9 cellular contexts compared by ENCODE assay signal in the genomic region with DNA sequence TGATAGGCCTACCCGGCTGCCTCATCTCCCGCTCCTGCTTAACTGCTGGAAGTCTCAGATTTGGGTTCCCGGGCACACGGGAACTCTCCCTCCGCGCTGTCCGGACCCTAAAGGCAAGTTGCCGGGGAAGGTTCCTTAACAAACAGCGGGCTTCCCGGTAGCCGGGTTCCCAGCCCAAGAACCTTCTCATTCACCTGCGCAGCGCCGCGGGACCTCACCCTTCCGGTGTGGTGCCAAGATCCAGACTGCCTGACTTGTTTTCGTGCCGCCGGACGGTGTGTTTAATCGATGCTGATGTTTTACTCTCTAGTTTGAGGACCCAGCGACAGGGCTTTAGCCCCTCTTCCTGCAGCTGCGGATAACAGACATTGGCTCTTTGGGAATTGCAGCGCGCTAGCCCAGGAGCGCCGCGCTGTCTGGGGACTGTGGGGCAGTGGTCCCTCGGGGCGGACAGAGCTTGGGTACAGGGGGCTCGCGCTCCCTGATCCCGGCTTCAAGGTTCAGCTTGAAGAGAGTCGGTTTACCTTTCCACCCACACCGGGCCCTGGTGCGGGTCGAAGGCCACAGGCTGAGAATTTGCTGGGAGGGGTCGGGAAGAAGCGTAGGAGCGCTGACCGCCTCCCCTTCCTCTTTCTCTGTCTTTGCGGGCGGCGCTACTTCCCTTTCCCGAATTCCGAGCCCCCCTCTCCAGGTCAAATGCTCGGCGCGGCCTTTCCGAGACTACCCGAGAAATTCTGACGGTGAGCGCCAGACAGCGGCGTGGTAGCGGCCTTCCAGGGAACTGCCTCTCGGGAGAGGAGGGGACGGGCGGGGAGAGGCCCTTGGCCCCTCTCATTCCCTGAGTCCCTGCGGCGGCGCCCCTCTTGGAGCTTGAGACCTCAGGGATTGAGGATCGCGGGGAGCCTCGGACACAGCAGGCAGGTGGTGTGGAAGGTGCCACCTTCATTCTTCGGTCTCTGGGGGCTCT. TPM values are rescaled to one million over a fixed set of nuclear protein-coding genes. Genes with fewer than 3 reads are reported as not detected.
DNase-seq lines count a peak whose midpoint lies in the region; ATAC-seq and TF ChIP-seq lines count a peak whose summit lies in the region.
"Had no signal": no experiment of that assay in that cellular context is flagged by ENCODE, and none has a peak within 500 bp of the region (broad histone marks: within the 10 kb centered on the region; RNA-seq: fewer than 3 reads in every experiment).

No MANE protein-coding gene starts in this region.

- peaks cover 29% of the 10 kb centered on the region for H3K27me3 ChIP-seq in CD4-positive, CD25-positive, alpha-beta regulatory T cell (ENCODE audit: control insufficient read depth, insufficient read depth, low read length)
- peaks cover 0 to 75% (median 14%) of the 10 kb centered on the region in 4 donors for H3K27me3 ChIP-seq in esophagus squamous epithelium
- peaks cover 75% of the 10 kb centered on the region for H3K27me3 ChIP-seq in neural progenitor cell

- ATAC-seq in CD4-positive, CD25-positive, alpha-beta regulatory T cell (ENCODE audit: low read depth in 2 of 2), result peak in 1 of 2 donors; percentile 47
- ATAC-seq in WTC11, result peak; percentile 77
- no peak for ATAC-seq in left lobe of liver

- POLR2A ChIA-PET in WTC11 (lab: Charles Lee), result no interaction called here

- H3K27ac ChIP-seq in CD4-positive, CD25-positive, alpha-beta regulatory T cell (ENCODE audit: insufficient read depth, low read length, poor library complexity, severe bottlenecking), result no peak overlapping the region
- no peak overlapping the region for H3K27ac ChIP-seq in esophagus squamous epithelium
- no peak overlapping the region for H3K27ac ChIP-seq in neural progenitor cell
- H3K27ac ChIP-seq: neutrophil had no signal

- H3F3A ChIP-seq in neural progenitor cell (ENCODE audit: low read depth), result no peaks in the 10 kb centered on the region

- intact Hi-C loops in esophagus squamous epithelium (cut with DNase I), result no loop called here

- H3K79me2 ChIP-seq in neural progenitor cell (ENCODE audit: low read depth), result no peaks in the 10 kb centered on the region

- TF ChIP-seq CTCF in WTC11 (IDR thresholded peaks at IDR 0.05) (no peak), esophagus squamous epithelium (IDR thresholded peaks at IDR 0.05) (no peak), neural progenitor cell (IDR thresholded peaks at IDR 0.05) (peak; percentile 30)

- DNase-seq in CD4-positive, CD25-positive, alpha-beta regulatory T cell, result peak in 2 of 3 donors; percentile 28 to 63
- peak; percentile 68 for DNase-seq in WTC11 (ENCODE audit: low spot score)
- DNase-seq in esophagus squamous epithelium (lab: John Stamatoyannopoulos, UW), result no peak
- DNase-seq in neural progenitor cell (ENCODE audit: low spot score), result peak; percentile 72
- no peak for DNase-seq in NCI-H446 (lab: John Stamatoyannopoulos, UW)
- DNase-seq in SW 1271 (lab: John Stamatoyannopoulos, UW), result no peak
- no peak for DNase-seq in left lobe of liver (ENCODE audit: low spot score)
- no peak for DNase-seq in activated CD4-positive, alpha-beta T cell treated with anti-CD3 and anti-CD28 coated beads, Interleukin-2, amount 50 U/mL, for 48 hours

- no peak for TF ChIP-seq POLR2A in esophagus squamous epithelium (IDR thresholded peaks at IDR 0.05)

- H3K9me3 ChIP-seq in CD4-positive, CD25-positive, alpha-beta regulatory T cell (ENCODE audit: control insufficient read depth in 2 of 2, low read length in 2 of 2), result peaks cover 0 to 5% of the 10 kb centered on the region in 2 experiments
- H3K9me3 ChIP-seq in esophagus squamous epithelium (peaks cover 0 to 5% (median 0%) of the 10 kb centered on the region in 3 donors), neural progenitor cell (ENCODE audit: low read depth) (no peaks in the 10 kb centered on the region)
- H3K9me3 ChIP-seq: neutrophil had no signal

- no peaks in the 10 kb centered on the region for H3K36me3 Mint-ChIP-seq in CD4-positive, CD25-positive, alpha-beta regulatory T cell
- H3K36me3 Mint-ChIP-seq in WTC11, result 0 out of 2 replicates have a peak, but pooled peaks cover 3% of the 10 kb centered on the region
- H3K36me3 Mint-ChIP-seq in neural progenitor cell, result no peaks in the 10 kb centered on the region

- peaks cover 0 to 27% (median 9%) of the 10 kb centered on the region in 4 donors for H3K4me1 Mint-ChIP-seq in CD4-positive, CD25-positive, alpha-beta regulatory T cell
- peaks cover 11% of the 10 kb centered on the region for H3K4me1 Mint-ChIP-seq in WTC11
- H3K4me1 Mint-ChIP-seq in neural progenitor cell, result peaks cover 4% of the 10 kb centered on the region

- no peaks in the 10 kb centered on the region for H3K36me3 ChIP-seq in CD4-positive, CD25-positive, alpha-beta regulatory T cell (ENCODE audit: control insufficient read depth, insufficient read depth, low read length)
- H3K36me3 ChIP-seq in esophagus squamous epithelium, result no peaks in the 10 kb centered on the region
- H3K36me3 ChIP-seq in neural progenitor cell, result no peaks in the 10 kb centered on the region
- H3K36me3 ChIP-seq: neutrophil had no signal

- H3K9ac ChIP-seq in neural progenitor cell, result no peak overlapping the region

- H2AFZ ChIP-seq in neural progenitor cell (replicated peaks), result peak overlapping the region; percentile 98

- WGBS in esophagus squamous epithelium, 2 donors, result 20 to 39% methylated on average over 22 to 26 of the region's 66 CpGs

- CTCF ChIA-PET in WTC11 (lab: Charles Lee), result interaction anchor here (1.4 to 1.6 kb wide), 3 partner anchors 19 to 464 kb away, joined by 5 to 10 read pairs (median 5); no protein-coding TSS in a partner anchor

- H4K20me1 ChIP-seq in neural progenitor cell (ENCODE audit: low read depth), result no peaks in the 10 kb centered on the region

- H3K4me3 ChIP-seq in CD4-positive, CD25-positive, alpha-beta regulatory T cell (ENCODE audit: low read depth, low read length), result peak overlapping the region; percentile 44
- H3K4me3 ChIP-seq in esophagus squamous epithelium (peak overlapping the region in 3 of 4 donors; percentile 30 to 55 (median 30)), neural progenitor cell (peak overlapping the region; percentile 71)

- H3K4me3 Mint-ChIP-seq in CD4-positive, CD25-positive, alpha-beta regulatory T cell, result peak overlapping the region; percentile 81 to 90 (median 84)
- H3K4me3 Mint-ChIP-seq in WTC11, result peak overlapping the region; percentile 87
- H3K4me3 Mint-ChIP-seq in neural progenitor cell, result peak overlapping the region; percentile 88

- peaks cover 13% of the 10 kb centered on the region for H3K4me1 ChIP-seq in CD4-positive, CD25-positive, alpha-beta regulatory T cell (ENCODE audit: control insufficient read depth, insufficient read depth, low read length, poor library complexity, severe bottlenecking)
- H3K4me1 ChIP-seq in esophagus squamous epithelium, result peaks cover 8 to 13% (median 10%) of the 10 kb centered on the region in 3 donors
- peaks cover 6% of the 10 kb centered on the region for H3K4me1 ChIP-seq in neural progenitor cell

- H3K27me3 Mint-ChIP-seq in CD4-positive, CD25-positive, alpha-beta regulatory T cell, result peaks cover 49% of the 10 kb centered on the region
- H3K27me3 Mint-ChIP-seq in WTC11 (ENCODE audit: low read depth) (peaks cover 80% of the 10 kb centered on the region), neural progenitor cell (ENCODE audit: insufficient read depth, low read depth) (peaks cover 46% of the 10 kb centered on the region)

- peaks cover 0 to 7% (median 0%) of the 10 kb centered on the region in 7 donors for H3K9me3 Mint-ChIP-seq in CD4-positive, CD25-positive, alpha-beta regulatory T cell
- H3K9me3 Mint-ChIP-seq in WTC11 (peaks cover 11% of the 10 kb centered on the region), neural progenitor cell (peaks cover 13% of the 10 kb centered on the region)

- H3K4me2 ChIP-seq in neural progenitor cell, result peak overlapping the region; percentile 91

- peak overlapping the region in 1 of 3 donors; percentile 83 for H3K27ac Mint-ChIP-seq in CD4-positive, CD25-positive, alpha-beta regulatory T cell
- no peak overlapping the region for H3K27ac Mint-ChIP-seq in WTC11
- H3K27ac Mint-ChIP-seq in neural progenitor cell, result no peak overlapping the region

TF ChIP-seq in WTC11, 78 proteins besides CTCF, POLR2A, EP300 and RAD21:
- TF ChIP-seq CREB1 (CRISPR knock-in tag; IDR thresholded peaks at IDR 0.05) (no peak), FOXP1 (CRISPR knock-in tag; IDR thresholded peaks at IDR 0.05; ENCODE audit: borderline replicate concordance) (0 out of 2 replicates have a peak, but pooled peaks have one; percentile 53)
- TF ChIP-seq, protein P1, sequence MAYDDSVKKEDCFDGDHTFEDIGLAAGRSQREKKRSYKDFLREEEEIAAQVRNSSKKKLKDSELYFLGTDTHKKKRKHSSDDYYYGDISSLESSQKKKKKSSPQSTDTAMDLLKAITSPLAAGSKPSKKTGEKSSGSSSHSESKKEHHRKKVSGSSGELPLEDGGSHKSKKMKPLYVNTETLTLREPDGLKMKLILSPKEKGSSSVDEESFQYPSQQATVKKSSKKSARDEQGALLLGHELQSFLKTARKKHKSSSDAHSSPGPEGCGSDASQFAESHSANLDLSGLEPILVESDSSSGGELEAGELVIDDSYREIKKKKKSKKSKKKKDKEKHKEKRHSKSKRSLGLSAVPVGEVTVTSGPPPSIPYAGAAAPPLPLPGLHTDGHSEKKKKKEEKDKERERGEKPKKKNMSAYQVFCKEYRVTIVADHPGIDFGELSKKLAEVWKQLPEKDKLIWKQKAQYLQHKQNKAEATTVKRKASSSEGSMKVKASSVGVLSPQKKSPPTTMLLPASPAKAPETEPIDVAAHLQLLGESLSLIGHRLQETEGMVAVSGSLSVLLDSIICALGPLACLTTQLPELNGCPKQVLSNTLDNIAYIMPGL (CRISPR knock-in tag; IDR thresholded peaks at IDR 0.05), result peak; percentile 63; the same call in 1 of the 2 replicates

RNA-seq across cellular contexts. Expression of a gene that starts 17.2 kb away (rescaled TPM):
- total RNA-seq in CD4-positive, CD25-positive, alpha-beta regulatory T cell, result 29.4 TPM
- 10 to 100 TPM; 53.7 to 64.0 (median 57.9) TPM for polyA plus RNA-seq in CD4-positive, CD25-positive, alpha-beta regulatory T cell
- total RNA-seq in WTC11 (2021) (21.0 to 22.1 TPM (median 21.6 TPM) in 3 replicates), esophagus squamous epithelium (10 to 100 TPM; 16.0 to 23.5 (median 17.1) TPM), neural progenitor cell (ENCODE audit: low replicate concordance) (13.1 and 17.3 TPM in 2 replicates), left lobe of liver (7.3 TPM)

RNA-seq across cellular contexts. Expression of a gene that starts 45.5 kb away (rescaled TPM):
- total RNA-seq in CD4-positive, CD25-positive, alpha-beta regulatory T cell, result 2.8 TPM
- 1 to 10 TPM; 5.5 to 8.4 (median 7.6) TPM for polyA plus RNA-seq in CD4-positive, CD25-positive, alpha-beta regulatory T cell
- 42.9 to 50.8 TPM (median 47.3 TPM) in 3 replicates for total RNA-seq in WTC11 (2021)
- total RNA-seq in esophagus squamous epithelium, result 10 to 100 TPM in 1 of 4 donors, 1 to 10 TPM in 3; 3.8 to 11.3 (median 8.2) TPM
- total RNA-seq in neural progenitor cell (ENCODE audit: low replicate concordance), result 35.4 and 54.8 TPM in 2 replicates
- total RNA-seq in left lobe of liver, result 7.8 TPM

Comparison
In these comparisons a context has a peak if more than half of its experiments do, and no peak if none do; other contexts are left out.
1. DNase-seq: peak in CD4-positive, CD25-positive, alpha-beta regulatory T cell (2 of 3), WTC11 (single experiment) and neural progenitor cell (single experiment); none in esophagus squamous epithelium (single experiment), NCI-H446 (0 of 2), SW 1271 (0 of 2), left lobe of liver (single experiment) and activated CD4-positive, alpha-beta T cell treated with anti-CD3 and anti-CD28 coated beads, Interleukin-2, amount 50 U/mL, for 48 hours (0 of 2).
2. Peak in every context shown above with its lines, with median percentiles within 50 percentile points of each other: H3K4me3 ChIP-seq and H3K4me3 Mint-ChIP-seq.